In the genomic region with DNA sequence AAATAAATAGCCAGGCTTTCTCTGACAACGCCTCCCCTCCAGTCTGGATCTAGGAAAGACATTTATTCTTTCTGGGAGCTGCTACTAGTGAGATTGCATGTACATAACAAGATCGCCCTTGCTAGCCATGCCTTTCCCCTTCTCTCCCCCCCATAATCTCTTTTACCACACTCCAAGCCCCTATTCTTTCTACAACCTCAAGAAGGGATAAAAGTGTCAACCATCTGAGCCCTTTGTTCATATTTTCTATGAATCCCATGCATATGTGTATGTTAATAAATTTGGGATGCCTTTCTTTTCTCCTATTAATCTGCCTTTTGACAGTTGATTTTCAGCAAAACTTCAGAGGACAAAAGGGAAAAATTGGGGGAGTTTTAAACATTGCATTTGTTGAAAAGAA, we compare ENCODE assay signal across 1 cellular context.
TF ChIP-seq lines count a peak whose summit lies in the region.

No MANE protein-coding gene starts in this region.

TF ChIP-seq in WTC11, 78 proteins besides CTCF, POLR2A, EP300 and RAD21 (continued from another document):
- TF ChIP-seq, protein P1, sequence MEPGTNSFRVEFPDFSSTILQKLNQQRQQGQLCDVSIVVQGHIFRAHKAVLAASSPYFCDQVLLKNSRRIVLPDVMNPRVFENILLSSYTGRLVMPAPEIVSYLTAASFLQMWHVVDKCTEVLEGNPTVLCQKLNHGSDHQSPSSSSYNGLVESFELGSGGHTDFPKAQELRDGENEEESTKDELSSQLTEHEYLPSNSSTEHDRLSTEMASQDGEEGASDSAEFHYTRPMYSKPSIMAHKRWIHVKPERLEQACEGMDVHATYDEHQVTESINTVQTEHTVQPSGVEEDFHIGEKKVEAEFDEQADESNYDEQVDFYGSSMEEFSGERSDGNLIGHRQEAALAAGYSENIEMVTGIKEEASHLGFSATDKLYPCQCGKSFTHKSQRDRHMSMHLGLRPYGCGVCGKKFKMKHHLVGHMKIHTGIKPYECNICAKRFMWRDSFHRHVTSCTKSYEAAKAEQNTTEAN (CRISPR knock-in tag; IDR thresholded peaks at IDR 0.05) = no peak
- no peak for TF ChIP-seq ATF1 (CRISPR knock-in tag; IDR thresholded peaks at IDR 0.05)
- no peak for TF ChIP-seq CREM (CRISPR knock-in tag; IDR thresholded peaks at IDR 0.05)
- no peak for TF ChIP-seq ZMAT4 (CRISPR knock-in tag; IDR thresholded peaks at IDR 0.05)
